ENCODE assay signal across 7 cellular contexts in genomic region chr1:6601049-6601864, GRCh38. TPM values are rescaled to one million over a fixed set of nuclear protein-coding genes. Genes with fewer than 3 reads are reported as not detected.
A peak's percentile ranks its signal among the peaks of the same experiment; 100 is the strongest.
DNase-seq lines count a peak whose midpoint lies in the region; ATAC-seq and TF ChIP-seq lines count a peak whose summit lies in the region.

No MANE protein-coding gene starts in this region.

- peaks cover 3% of the 10 kb centered on the region for H3K27me3 Mint-ChIP-seq in neural crest cell (ENCODE audit: low read depth)

- H3K27ac Mint-ChIP-seq in neural crest cell (ENCODE audit: unreplicated experiment): peak overlapping the region; percentile 1

- no peaks in the 10 kb centered on the region for H3K36me3 Mint-ChIP-seq in neural crest cell (ENCODE audit: low read depth)

- peaks cover 35% of the 10 kb centered on the region for H3K4me1 Mint-ChIP-seq in neural crest cell

- TF ChIP-seq CTCF in GM13976 (IDR thresholded peaks at IDR 0.05; ENCODE audit: borderline replicate concordance, control extremely low read depth, extremely low read depth, insufficient read depth, missing control alignments) (no peak), fibroblast of villous mesenchyme (IDR thresholded peaks at IDR 0.05; ENCODE audit: insufficient read depth, low read depth, low read length) (no peak), neural crest cell (conservative IDR thresholded peaks at IDR 0.05) (no peak)

- peak overlapping the region; percentile 91 for H3K4me3 Mint-ChIP-seq in neural crest cell

- ATAC-seq in HG03159 (IDR thresholded peaks at IDR 0.05; ENCODE audit: unreplicated experiment): peak; percentile 30

- peak overlapping the region; percentile 93 for H3K4me3 ChIP-seq in fibroblast of villous mesenchyme (ENCODE audit: low read depth, low read length)

- in situ Hi-C loops in GM13976 (cut with MboI; ENCODE audit: low sequenced_read_pairs, unreplicated experiment): no loop called here

- H3K9me3 Mint-ChIP-seq in neural crest cell: no peaks in the 10 kb centered on the region

- DNase-seq in GM13976 (ENCODE audit: low spot score): peak; percentile 77
- DNase-seq in SIG-M5 (lab: John Stamatoyannopoulos, UW): peak; percentile 33
- DNase-seq in activated gamma-delta T cell treated with Interleukin-2 at 50 U/mL for 16 hours: peak; percentile 68
- DNase-seq in fibroblast of villous mesenchyme (ENCODE audit: low read depth): peak; percentile 96
- DNase-seq in neural crest cell (ENCODE audit: low read depth, low spot score): no peak
- DNase-seq in superior temporal gyrus (ENCODE audit: extremely low spot score): peak; percentile 85

RNA-seq across cellular contexts. Expression of gene KLHL21, which starts 1.4 kb away (rescaled TPM):
- total RNA-seq in fibroblast of villous mesenchyme (49.0 and 51.8 TPM in 2 replicates), neural crest cell (18.8 and 19.0 TPM in 2 replicates)

RNA-seq across cellular contexts. Expression of gene PHF13, which starts 12.3 kb away (rescaled TPM):
- total RNA-seq in fibroblast of villous mesenchyme (16.8 TPM in 2 replicates), neural crest cell (32.6 and 33.5 TPM in 2 replicates)

RNA-seq across cellular contexts. Expression of gene ZBTB48, which starts 21.5 kb away (rescaled TPM):
- total RNA-seq in fibroblast of villous mesenchyme (10.0 and 10.8 TPM in 2 replicates), neural crest cell (35.7 and 41.0 TPM in 2 replicates)

RNA-seq across cellular contexts. Expression of gene THAP3, which starts 23.4 kb away (rescaled TPM):
- total RNA-seq in fibroblast of villous mesenchyme: 18.7 and 19.4 TPM in 2 replicates
- 26.1 and 28.5 TPM in 2 replicates for total RNA-seq in neural crest cell

RNA-seq across cellular contexts. Expression of gene TAS1R1, which starts 46.1 kb away (rescaled TPM):
- under 0.01 TPM in 1 of 2 replicates, not detected in the other for total RNA-seq in fibroblast of villous mesenchyme
- not detected in 2 replicates for total RNA-seq in neural crest cell
